8 cellular contexts compared by ENCODE assay signal in the genomic region with DNA sequence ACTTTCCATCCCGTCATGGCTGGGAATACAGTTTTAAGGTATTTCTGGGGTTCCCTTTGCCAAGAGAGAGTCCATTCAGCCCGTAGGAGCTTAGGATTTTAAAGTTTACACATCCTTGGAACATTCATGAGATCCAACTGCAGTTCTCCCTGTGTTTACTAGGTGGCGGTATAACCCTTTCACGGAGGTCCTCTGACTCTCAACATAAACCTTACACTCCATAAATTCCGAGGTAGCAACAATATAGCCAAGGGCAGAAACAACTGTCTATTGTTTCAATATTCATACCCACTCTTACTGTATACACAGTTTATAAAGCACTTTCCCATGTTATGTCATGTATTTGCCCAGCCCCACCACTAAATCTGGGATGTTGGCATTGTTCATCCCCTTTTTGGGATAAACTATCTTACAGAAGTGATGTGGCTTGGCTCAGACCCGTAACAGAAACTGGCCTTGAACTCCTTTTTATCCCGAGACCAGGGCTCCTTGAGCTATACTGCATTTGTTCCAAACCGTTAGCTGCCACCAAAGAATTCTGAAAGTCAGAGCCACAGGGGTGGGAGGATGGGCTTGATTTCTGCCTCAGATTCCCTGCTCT.
DNase-seq lines count a peak whose midpoint lies in the region; TF ChIP-seq lines count a peak whose summit lies in the region.

No MANE protein-coding gene starts in this region.

- H2AFZ ChIP-seq in OCI-LY7 (ENCODE audit: low read length) = no peak overlapping the region

- H4K20me1 ChIP-seq in OCI-LY7 (ENCODE audit: insufficient read depth, low read length) = no peaks in the 10 kb centered on the region

- no CpG with 5 or more reads among the region's 8 CpGs for WGBS in mesendoderm (ENCODE audit: extremely low coverage, insufficient coverage, low lambda C conversion rate)

- H3K4me2 ChIP-seq in OCI-LY7 (ENCODE audit: low read length) (no peak overlapping the region), mesendoderm (ENCODE audit: low read length) (no peak overlapping the region)

- H3K79me1 ChIP-seq in mesendoderm (ENCODE audit: low read length) = no peaks in the 10 kb centered on the region

- H3K27ac ChIP-seq in A673 (ENCODE audit: low read depth, low read length, poor library complexity, severe bottlenecking) (no peak overlapping the region), OCI-LY7 (ENCODE audit: low read depth, low read length, poor library complexity, severe bottlenecking) (no peak overlapping the region), dorsolateral prefrontal cortex (no peak overlapping the region), mesendoderm (ENCODE audit: low read depth, low read length) (no peak overlapping the region)

- peak overlapping the region; percentile 63 for H3K56ac ChIP-seq in mesendoderm (ENCODE audit: low read length)

- no peak overlapping the region for H2BK5ac ChIP-seq in mesendoderm (ENCODE audit: low read length)

- H3K9me3 ChIP-seq in A673 (ENCODE audit: low read depth, low read length, poor library complexity, severe bottlenecking) = no peaks in the 10 kb centered on the region
- no peaks in the 10 kb centered on the region for H3K9me3 ChIP-seq in OCI-LY7 (ENCODE audit: low read length)

- CTCF ChIA-PET in A673 (lab: Charles Lee) = interaction anchor here (0.5 to 0.6 kb wide), 3 partner anchors 27 to 435 kb away, joined by 3 to 10 read pairs (median 3); no protein-coding TSS in a partner anchor
- CTCF ChIA-PET in OCI-LY7 (lab: Charles Lee; ENCODE audit: unreplicated experiment) = interaction anchor here (0.6 kb wide), 1 partner anchor 152 kb away, joined by 4 read pairs; no protein-coding TSS in a partner anchor

- peak; percentile 87 for TF ChIP-seq CTCF in A673 (conservative IDR thresholded peaks at IDR 0.05; ENCODE audit: low read depth, low read length)
- peak; percentile 89 for TF ChIP-seq CTCF in GM12872 (IDR thresholded peaks at IDR 0.05; ENCODE audit: insufficient read depth, low read depth, low read length)
- TF ChIP-seq CTCF in OCI-LY7 (conservative IDR thresholded peaks at IDR 0.05; ENCODE audit: low read length) = peak; percentile 95
- TF ChIP-seq CTCF in dorsolateral prefrontal cortex (IDR thresholded peaks at IDR 0.05 in 54 of 56, conservative IDR thresholded peaks at IDR 0.05 in 2 of 56; ENCODE audit: low read depth in 1 of 56, partially characterized antibody in 56 of 56) = peak; percentile 35 to 87 (median 78)

- H3K9ac ChIP-seq in mesendoderm (ENCODE audit: low read length) = no peak overlapping the region

- H3K23ac ChIP-seq in mesendoderm (ENCODE audit: low read length) = no peak overlapping the region

- no peaks in the 10 kb centered on the region for H3K4me1 ChIP-seq in A673 (ENCODE audit: insufficient read depth, low read length, poor library complexity, severe bottlenecking)
- no peaks in the 10 kb centered on the region for H3K4me1 ChIP-seq in OCI-LY7 (ENCODE audit: insufficient read depth, low read length, poor library complexity, severe bottlenecking)
- H3K4me1 ChIP-seq in mesendoderm (ENCODE audit: control insufficient read depth, low read depth, low read length) = peaks cover 2% of the 10 kb centered on the region

- peak overlapping the region; percentile 39 for H4K8ac ChIP-seq in mesendoderm (ENCODE audit: low read depth, low read length)

- no peaks in the 10 kb centered on the region for H3K9me2 ChIP-seq in OCI-LY7 (ENCODE audit: insufficient read depth, low read length)

- H3K27me3 ChIP-seq in A673 (replicated peaks; ENCODE audit: insufficient read depth, low read depth, low read length, poor library complexity) (peaks cover 3% of the 10 kb centered on the region), dorsolateral prefrontal cortex (peaks cover 0 to 9% (median 0%) of the 10 kb centered on the region in 45 donors), mesendoderm (ENCODE audit: insufficient read depth, low read length, poor library complexity) (no peaks in the 10 kb centered on the region)

- peak overlapping the region; percentile 36 for H2BK120ac ChIP-seq in mesendoderm (ENCODE audit: low read depth, low read length)

- H3K18ac ChIP-seq in mesendoderm (ENCODE audit: low read length) = peak overlapping the region; percentile 94

- H2AK5ac ChIP-seq in mesendoderm (ENCODE audit: low read length) = no peak overlapping the region

- H3K36me3 ChIP-seq in A673 (ENCODE audit: insufficient read depth, low read length, poor library complexity, severe bottlenecking) (no peaks in the 10 kb centered on the region), OCI-LY7 (ENCODE audit: insufficient read depth, low read length) (no peaks in the 10 kb centered on the region), mesendoderm (ENCODE audit: control insufficient read depth, insufficient read depth, low read length) (no peaks in the 10 kb centered on the region)

- H3K79me2 ChIP-seq in OCI-LY7 (ENCODE audit: insufficient read depth, low read depth, low read length) (no peaks in the 10 kb centered on the region), mesendoderm (ENCODE audit: control insufficient read depth, insufficient read depth, low read length) (no peaks in the 10 kb centered on the region)

- BruUV-seq in A673 (replicated peaks; lab: Mats Ljungman, UMichigan) = no TSS peak
- no TSS peak for BruUV-seq in OCI-LY7 (replicated peaks; lab: Mats Ljungman, UMichigan)

- H4K5ac ChIP-seq in mesendoderm (ENCODE audit: low read length) = no peak overlapping the region

- peak overlapping the region; percentile 48 for H3K4ac ChIP-seq in mesendoderm (ENCODE audit: low read depth, low read length)

- no peak overlapping the region for H3K4me3 ChIP-seq in A673 (ENCODE audit: low read depth, low read length, poor library complexity, severe bottlenecking)
- no peak overlapping the region for H3K4me3 ChIP-seq in OCI-LY7 (ENCODE audit: low read depth, low read length, poor library complexity, severe bottlenecking)
- no peak overlapping the region for H3K4me3 ChIP-seq in dorsolateral prefrontal cortex
- no peak overlapping the region for H3K4me3 ChIP-seq in mesendoderm (ENCODE audit: low read length)

- POLR2A ChIA-PET in A673 (lab: Charles Lee; ENCODE audit: low non-redundant PET) (no interaction called here), OCI-LY7 (lab: Charles Lee) (interaction anchor here (0.7 kb wide), 1 partner anchor 453 kb away, joined by 3 read pairs; no protein-coding TSS in a partner anchor)

- DNase-seq in A673 (ENCODE audit: low spot score) (peak; percentile 72), KG1 (lab: John Stamatoyannopoulos, UW) (peak; percentile 13), OCI-LY7 (ENCODE audit: low spot score) (peak; percentile 58), dorsolateral prefrontal cortex (peak in 1 of 10 donors; percentile 22), mesendoderm (peak; percentile 73), middle frontal gyrus (ENCODE audit: extremely low spot score, low spot score) (no peak)
- DNase-seq in stimulated activated CD4-positive, alpha-beta T cell treated with anti-CD3 and anti-CD28 coated beads, Interleukin-2, amount 100 ng/mL, for 24 hours = no peak

- intact Hi-C loops in A673 (cut with micrococcal nuclease; ENCODE audit: unreplicated experiment) = loop anchor here (1.0 to 10.0 kb wide), 4 partner anchors 263 to 738 kb away; partner anchors contain the start of gene ATP2C1
- intact Hi-C loops in OCI-LY7 (cut with micrococcal nuclease; ENCODE audit: unreplicated experiment) = loop anchor here (2.0 kb wide), 1 partner anchor 262 kb away; no protein-coding TSS in a partner anchor
- intact Hi-C loops in dorsolateral prefrontal cortex (cut with DNase I) = loop anchor here in 1 of 2 donors (10.0 kb wide), 1 partner anchor 258 kb away; no protein-coding TSS in a partner anchor

- H2BK15ac ChIP-seq in mesendoderm (replicated peaks; ENCODE audit: low read depth) = peak overlapping the region; percentile 93

Comparison
In these comparisons a context has a peak if more than half of its experiments do, and no peak if none do; other contexts are left out.
1. DNase-seq: peak in A673 (single experiment), KG1 (single experiment), OCI-LY7 (single experiment) and mesendoderm (single experiment); none in middle frontal gyrus (single experiment) and stimulated activated CD4-positive, alpha-beta T cell treated with anti-CD3 and anti-CD28 coated beads, Interleukin-2, amount 100 ng/mL, for 24 hours (0 of 2).
2. Peak in every context shown above with its lines, with median percentiles within 50 percentile points of each other: CTCF ChIP-seq.